In genomic region chr2:84924173-84925106, GRCh38 we compare ENCODE assay signal across 8 cellular contexts. TPM values are rescaled to one million over a fixed set of nuclear protein-coding genes. Genes with fewer than 3 reads are reported as not detected.
DNase-seq lines count a peak whose midpoint lies in the region; TF ChIP-seq lines count a peak whose summit lies in the region.

No MANE protein-coding gene starts in this region.

- H3K9me3 ChIP-seq in HEK293 (ENCODE audit: control insufficient read depth, insufficient read depth, low read depth, low read length) (no peaks in the 10 kb centered on the region), SK-N-MC (ENCODE audit: low read depth, low read length) (no peaks in the 10 kb centered on the region)

- H3K36me3 ChIP-seq in HEK293 (ENCODE audit: control insufficient read depth in 2 of 2, insufficient read depth in 1 of 2, low read length in 2 of 2): no peaks in the 10 kb centered on the region; a peak in 1 of 3 replicates
- no peaks in the 10 kb centered on the region for H3K36me3 ChIP-seq in SK-N-MC (ENCODE audit: insufficient read depth, low read length)

- peak overlapping the region in 2 of 3 experiments; percentile 42 to 52 for H3K27ac Mint-ChIP-seq in nephron

- no peaks in the 10 kb centered on the region for H3K36me3 Mint-ChIP-seq in nephron (ENCODE audit: low read depth)

- H3K27ac ChIP-seq in HEK293 (ENCODE audit: extremely low read depth, low read depth, low read length) (no peak overlapping the region), SK-N-MC (no peak overlapping the region)

- POLR2A ChIA-PET in HEK293 (lab: Yijun Ruan, JAX): interaction anchor here (0.7 to 3.1 kb wide), 3 partner anchors 18 to 51 kb away, joined by 3 to 38 read pairs (median 3); partner anchors contain the start of gene TMSB10

- H3K4me3 Mint-ChIP-seq in nephron: no peak overlapping the region

- peaks cover 13% of the 10 kb centered on the region for H3K27me3 Mint-ChIP-seq in nephron (ENCODE audit: low read depth)

- no peak for TF ChIP-seq CTCF in HEK293 (tag by site-specific recombination; IDR thresholded peaks at IDR 0.05)
- TF ChIP-seq CTCF in nephron (IDR thresholded peaks at IDR 0.05; ENCODE audit: unreplicated experiment in 3 of 3): no peak

- H3K9ac ChIP-seq in SK-N-MC (ENCODE audit: insufficient read length): no peak overlapping the region

- DNase-seq in EH (ENCODE audit: low read depth) (peak; percentile 46), SK-N-MC (ENCODE audit: low read depth, low spot score) (no peak), dermis microvascular lymphatic vessel endothelial cell (ENCODE audit: low read depth in 2 of 2) (peak; percentile 93), NCI-H2227 (lab: John Stamatoyannopoulos, UW; ENCODE audit: unreplicated experiment) (no peak), Kasumi-1 (lab: John Stamatoyannopoulos, UW) (no peak), NCI-H446 treated with DMSO at 0.1 percent for 48 hours (lab: John Stamatoyannopoulos, UW) (no peak)

- peaks cover 34% of the 10 kb centered on the region for H3K4me1 Mint-ChIP-seq in nephron

- CTCF ChIA-PET in HEK293 (lab: Yijun Ruan, JAX): interaction anchor here (0.9 to 2.6 kb wide), 20 partner anchors 12 to 433 kb away, joined by 3 to 28 read pairs (median 8); partner anchors contain the start of genes TMSB10 and TRABD2A

- peaks cover 6% of the 10 kb centered on the region; the same call in 1 of the 2 replicates for H3K4me1 ChIP-seq in HEK293 (ENCODE audit: control insufficient read depth, insufficient read depth, low read length)

- H3K9me3 Mint-ChIP-seq in nephron: no peaks in the 10 kb centered on the region

- no peak overlapping the region for H3K4me3 ChIP-seq in HEK293 (ENCODE audit: low read depth, low read length)
- H3K4me3 ChIP-seq in SK-N-MC: peak overlapping the region; percentile 54

TF ChIP-seq in HEK293, 187 proteins besides CTCF, POLR2A, EP300 and RAD21:
- TF ChIP-seq, protein P1, sequence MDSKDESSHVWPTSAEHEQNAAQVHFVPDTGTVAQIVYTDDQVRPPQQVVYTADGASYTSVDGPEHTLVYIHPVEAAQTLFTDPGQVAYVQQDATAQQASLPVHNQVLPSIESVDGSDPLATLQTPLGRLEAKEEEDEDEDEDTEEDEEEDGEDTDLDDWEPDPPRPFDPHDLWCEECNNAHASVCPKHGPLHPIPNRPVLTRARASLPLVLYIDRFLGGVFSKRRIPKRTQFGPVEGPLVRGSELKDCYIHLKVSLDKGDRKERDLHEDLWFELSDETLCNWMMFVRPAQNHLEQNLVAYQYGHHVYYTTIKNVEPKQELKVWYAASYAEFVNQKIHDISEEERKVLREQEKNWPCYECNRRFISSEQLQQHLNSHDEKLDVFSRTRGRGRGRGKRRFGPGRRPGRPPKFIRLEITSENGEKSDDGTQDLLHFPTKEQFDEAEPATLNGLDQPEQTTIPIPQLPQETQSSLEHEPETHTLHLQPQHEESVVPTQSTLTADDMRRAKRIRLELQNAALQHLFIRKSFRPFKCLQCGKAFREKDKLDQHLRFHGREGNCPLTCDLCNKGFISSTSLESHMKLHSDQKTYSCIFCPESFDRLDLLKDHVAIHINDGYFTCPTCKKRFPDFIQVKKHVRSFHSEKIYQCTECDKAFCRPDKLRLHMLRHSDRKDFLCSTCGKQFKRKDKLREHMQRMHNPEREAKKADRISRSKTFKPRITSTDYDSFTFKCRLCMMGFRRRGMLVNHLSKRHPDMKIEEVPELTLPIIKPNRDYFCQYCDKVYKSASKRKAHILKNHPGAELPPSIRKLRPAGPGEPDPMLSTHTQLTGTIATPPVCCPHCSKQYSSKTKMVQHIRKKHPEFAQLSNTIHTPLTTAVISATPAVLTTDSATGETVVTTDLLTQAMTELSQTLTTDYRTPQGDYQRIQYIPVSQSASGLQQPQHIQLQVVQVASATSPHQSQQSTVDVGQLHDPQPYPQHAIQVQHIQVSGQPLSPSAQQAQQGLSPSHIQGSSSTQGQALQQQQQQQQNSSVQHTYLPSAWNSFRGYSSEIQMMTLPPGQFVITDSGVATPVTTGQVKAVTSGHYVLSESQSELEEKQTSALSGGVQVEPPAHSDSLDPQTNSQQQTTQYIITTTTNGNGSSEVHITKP (tag by site-specific recombination; IDR thresholded peaks at IDR 0.05): 0 out of 2 replicates have a peak, but pooled peaks have one; percentile 8
- TF ChIP-seq ZFP37 (tag by site-specific recombination; IDR thresholded peaks at IDR 0.05) (no peak), ZNF121 (tag by site-specific recombination; IDR thresholded peaks at IDR 0.05) (0 out of 2 replicates have a peak, but pooled peaks have one; percentile 6), ZBTB44 (tag by site-specific recombination; IDR thresholded peaks at IDR 0.05) (no peak), ZNF10 (tag by site-specific recombination; IDR thresholded peaks at IDR 0.05) (no peak), SP2 (tag by site-specific recombination; IDR thresholded peaks at IDR 0.05) (peak; percentile 47), ZNF140 (tag by site-specific recombination; IDR thresholded peaks at IDR 0.05) (no peak), ZNF211 (tag by site-specific recombination; IDR thresholded peaks at IDR 0.05; ENCODE audit: low read depth) (no peak), ZSCAN30 (tag by site-specific recombination; IDR thresholded peaks at IDR 0.05) (no peak), ZNF404 (tag by site-specific recombination; IDR thresholded peaks at IDR 0.05) (no peak)
- TF ChIP-seq, protein P2, sequence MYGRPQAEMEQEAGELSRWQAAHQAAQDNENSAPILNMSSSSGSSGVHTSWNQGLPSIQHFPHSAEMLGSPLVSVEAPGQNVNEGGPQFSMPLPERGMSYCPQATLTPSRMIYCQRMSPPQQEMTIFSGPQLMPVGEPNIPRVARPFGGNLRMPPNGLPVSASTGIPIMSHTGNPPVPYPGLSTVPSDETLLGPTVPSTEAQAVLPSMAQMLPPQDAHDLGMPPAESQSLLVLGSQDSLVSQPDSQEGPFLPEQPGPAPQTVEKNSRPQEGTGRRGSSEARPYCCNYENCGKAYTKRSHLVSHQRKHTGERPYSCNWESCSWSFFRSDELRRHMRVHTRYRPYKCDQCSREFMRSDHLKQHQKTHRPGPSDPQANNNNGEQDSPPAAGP (tag by site-specific recombination; IDR thresholded peaks at IDR 0.05): no peak
TF ChIP-seq in HEK293: peak in this region for 3.

RNA-seq across cellular contexts. Expression of gene TMSB10, which starts 19.0 kb away (rescaled TPM):
- 5,305 and 8,615 TPM in 2 replicates for total RNA-seq in dermis microvascular lymphatic vessel endothelial cell

RNA-seq across cellular contexts. Expression of gene TRABD2A, which starts 43.6 kb away (rescaled TPM):
- total RNA-seq in dermis microvascular lymphatic vessel endothelial cell: 0.25 and 0.51 TPM in 2 replicates

RNA-seq across cellular contexts. Expression of gene KCMF1, which starts 46.5 kb away (rescaled TPM):
- 45.3 and 60.2 TPM in 2 replicates for total RNA-seq in dermis microvascular lymphatic vessel endothelial cell

Comparison
In these comparisons a context has a peak if more than half of its experiments do, and no peak if none do; other contexts are left out.
1. DNase-seq: peak in EH (single experiment) and dermis microvascular lymphatic vessel endothelial cell (2 of 2); none in SK-N-MC (single experiment), NCI-H2227 (single experiment), Kasumi-1 (0 of 2) and NCI-H446 treated with DMSO at 0.1 percent for 48 hours (single experiment).